ENCODE assay signal across 2 cellular contexts in the genomic region with DNA sequence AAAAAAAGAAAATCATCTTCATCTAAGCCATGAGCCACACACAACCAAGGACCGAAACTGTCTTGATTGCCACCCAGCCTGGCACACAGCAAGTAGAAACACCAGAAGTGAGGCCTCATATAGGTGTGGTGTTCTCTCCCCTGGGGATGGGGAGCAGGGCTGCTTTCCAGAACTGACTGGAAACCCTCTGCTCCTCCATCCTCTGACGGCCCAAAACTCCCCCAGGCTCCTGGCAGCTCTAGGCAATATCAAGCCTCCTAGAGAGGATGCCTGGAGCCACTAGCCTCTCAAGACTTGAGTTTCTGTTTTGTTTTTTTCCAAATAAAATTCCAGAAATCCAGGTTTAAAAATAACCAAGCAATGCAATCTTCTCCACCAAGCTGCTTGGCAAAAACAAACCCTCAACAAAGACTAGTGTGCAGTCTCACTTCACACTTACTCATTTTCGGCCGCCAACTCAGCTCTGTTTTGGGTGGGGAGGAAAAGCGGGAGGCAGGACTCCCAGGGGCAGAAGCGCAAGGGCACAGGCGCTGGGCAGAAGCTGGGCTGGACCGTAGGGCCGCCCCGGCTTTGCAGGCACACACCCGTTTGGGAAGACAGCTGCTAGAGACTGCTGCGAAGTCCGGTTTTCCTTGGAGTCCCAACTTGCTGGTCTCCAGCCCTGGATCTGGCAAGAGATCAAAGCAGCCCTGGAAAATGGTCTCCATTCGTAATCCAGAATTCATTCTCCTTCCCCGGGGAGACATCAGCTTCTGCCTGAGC.
TF ChIP-seq lines count a peak whose summit lies in the region.

No MANE protein-coding gene starts in this region.

TF ChIP-seq in IMR-90, 13 proteins besides CTCF, POLR2A, EP300 and RAD21 (continued from another document):
- no peak for TF ChIP-seq RCOR1 (IDR thresholded peaks at IDR 0.05; ENCODE audit: insufficient replicate concordance, low read length)
- no peak for TF ChIP-seq FOS (IDR thresholded peaks at IDR 0.05; ENCODE audit: low read depth, low read length)
- TF ChIP-seq CEBPB (IDR thresholded peaks at IDR 0.05; ENCODE audit: low read depth, low read length): no peak
- TF ChIP-seq NFE2L2 (IDR thresholded peaks at IDR 0.05; ENCODE audit: low read depth, low read length): no peak
- TF ChIP-seq, protein P1, sequence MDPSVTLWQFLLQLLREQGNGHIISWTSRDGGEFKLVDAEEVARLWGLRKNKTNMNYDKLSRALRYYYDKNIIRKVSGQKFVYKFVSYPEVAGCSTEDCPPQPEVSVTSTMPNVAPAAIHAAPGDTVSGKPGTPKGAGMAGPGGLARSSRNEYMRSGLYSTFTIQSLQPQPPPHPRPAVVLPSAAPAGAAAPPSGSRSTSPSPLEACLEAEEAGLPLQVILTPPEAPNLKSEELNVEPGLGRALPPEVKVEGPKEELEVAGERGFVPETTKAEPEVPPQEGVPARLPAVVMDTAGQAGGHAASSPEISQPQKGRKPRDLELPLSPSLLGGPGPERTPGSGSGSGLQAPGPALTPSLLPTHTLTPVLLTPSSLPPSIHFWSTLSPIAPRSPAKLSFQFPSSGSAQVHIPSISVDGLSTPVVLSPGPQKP (IDR thresholded peaks at IDR 0.05; ENCODE audit: borderline replicate concordance, low read depth, low read length): no peak
- TF ChIP-seq BHLHE40 (IDR thresholded peaks at IDR 0.05; ENCODE audit: low read depth, low read length): no peak
- TF ChIP-seq MAZ (IDR thresholded peaks at IDR 0.05; ENCODE audit: borderline replicate concordance, low read depth, low read length): no peak
- no peak for TF ChIP-seq MXI1 (IDR thresholded peaks at IDR 0.05; ENCODE audit: borderline replicate concordance, low read depth, low read length)
- TF ChIP-seq, protein P2, sequence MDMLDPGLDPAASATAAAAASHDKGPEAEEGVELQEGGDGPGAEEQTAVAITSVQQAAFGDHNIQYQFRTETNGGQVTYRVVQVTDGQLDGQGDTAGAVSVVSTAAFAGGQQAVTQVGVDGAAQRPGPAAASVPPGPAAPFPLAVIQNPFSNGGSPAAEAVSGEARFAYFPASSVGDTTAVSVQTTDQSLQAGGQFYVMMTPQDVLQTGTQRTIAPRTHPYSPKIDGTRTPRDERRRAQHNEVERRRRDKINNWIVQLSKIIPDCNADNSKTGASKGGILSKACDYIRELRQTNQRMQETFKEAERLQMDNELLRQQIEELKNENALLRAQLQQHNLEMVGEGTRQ (IDR thresholded peaks at IDR 0.05; ENCODE audit: low read depth, low read length): no peak
- no peak for TF ChIP-seq CHD1 (IDR thresholded peaks at IDR 0.05; ENCODE audit: low read depth, low read length)
- TF ChIP-seq RFX5 (IDR thresholded peaks at IDR 0.05; ENCODE audit: low read depth, low read length): no peak
- no peak for TF ChIP-seq SMC3 (IDR thresholded peaks at IDR 0.05; ENCODE audit: low read depth, low read length)

TF ChIP-seq in HEK293T, 16 proteins besides CTCF, POLR2A, EP300 and RAD21 (continued from another document):
- TF ChIP-seq, protein P3, sequence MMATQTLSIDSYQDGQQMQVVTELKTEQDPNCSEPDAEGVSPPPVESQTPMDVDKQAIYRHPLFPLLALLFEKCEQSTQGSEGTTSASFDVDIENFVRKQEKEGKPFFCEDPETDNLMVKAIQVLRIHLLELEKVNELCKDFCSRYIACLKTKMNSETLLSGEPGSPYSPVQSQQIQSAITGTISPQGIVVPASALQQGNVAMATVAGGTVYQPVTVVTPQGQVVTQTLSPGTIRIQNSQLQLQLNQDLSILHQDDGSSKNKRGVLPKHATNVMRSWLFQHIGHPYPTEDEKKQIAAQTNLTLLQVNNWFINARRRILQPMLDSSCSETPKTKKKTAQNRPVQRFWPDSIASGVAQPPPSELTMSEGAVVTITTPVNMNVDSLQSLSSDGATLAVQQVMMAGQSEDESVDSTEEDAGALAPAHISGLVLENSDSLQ (IDR thresholded peaks at IDR 0.05): no peak
- no peak for TF ChIP-seq NFRKB (IDR thresholded peaks at IDR 0.05)
- no peak for TF ChIP-seq FOXM1 (IDR thresholded peaks at IDR 0.05; ENCODE audit: borderline replicate concordance)
TF ChIP-seq in HEK293T: peak in this region for 0.
